26 cellular contexts compared by ENCODE assay signal in genomic region chr16:8260140-8260539, GRCh38.
"Had no signal": no experiment of that assay in that cellular context is flagged by ENCODE, and none has a peak within 500 bp of the region (broad histone marks: within the 10 kb centered on the region; RNA-seq: fewer than 3 reads in every experiment).

No MANE protein-coding gene starts in this region.

- H3K4me3 ChIP-seq: ovary, psoas muscle, right lobe of liver, sigmoid colon, suprapubic skin, testis, tibial artery, transverse colon, upper lobe of right lung, uterus had no signal

- H3K27ac ChIP-seq: ovary, parathyroid adenoma, psoas muscle, right lobe of liver, sigmoid colon, suprapubic skin, testis, tibial artery, transverse colon, upper lobe of right lung, uterus had no signal

- H3K27me3 ChIP-seq: ovary, right lobe of liver, sigmoid colon, suprapubic skin, testis, tibial artery, transverse colon, upper lobe of right lung, uterus had no signal

- FAIRE-seq: small intestine had no signal

- H2AFZ ChIP-seq: parathyroid adenoma had no signal

- ATAC-seq: naive thymus-derived CD8-positive, alpha-beta T cell; natural killer cell treated with Interleukin-12 subunit alpha and Interleukin-12 subunit beta and Interleukin-15 and Interleukin-18, amount 100 ng/mL, for 72 hours; psoas muscle; right cardiac atrium; right lobe of liver; stimulated activated memory B cell treated with anti-CD40 and anti-IgM and Interleukin-4, amounts not matched to agents 10 μg/mL and 1 μg/mL and 100 μg/mL, for 72 hours; stimulated activated naive CD8-positive, alpha-beta T cell treated with anti-CD3 and anti-CD28 coated beads, Interleukin-15, amount 100 ng/mL, for 72 hours; stimulated activated naive CD8-positive, alpha-beta T cell treated with anti-CD3 and anti-CD28 coated beads, Interleukin-15, Interleukin-2, amounts not matched to agents 100 U/mL and 50 U/mL, for 24 hours; upper lobe of right lung had no signal

- H3K79me2 ChIP-seq: parathyroid adenoma had no signal

- DNase-seq: naive thymus-derived CD8-positive, alpha-beta T cell; nephron progenitor cell; occipital lobe; ovary; psoas muscle; right cardiac atrium; right lobe of liver; sigmoid colon; small intestine; stimulated activated CD4-positive, alpha-beta T cell treated with anti-CD3 and anti-CD28 coated beads, Interleukin-15, amount 100 ng/mL, for 24 hours; stimulated activated CD4-positive, alpha-beta T cell treated with anti-CD3 and anti-CD28 coated beads, Interleukin-2, amount 100 ng/mL, for 24 hours; stimulated activated CD4-positive, alpha-beta T cell treated with anti-CD3 and anti-CD28 coated beads, Interleukin-2, amount 100 ng/mL, for 48 hours; stimulated activated CD4-positive, alpha-beta T cell treated with anti-CD3 and anti-CD28 coated beads, Interleukin-4, amount 100 ng/mL, for 24 hours; stimulated activated naive CD4-positive, alpha-beta T cell; stimulated activated naive CD8-positive, alpha-beta T cell treated with anti-CD3 and anti-CD28 coated beads, Interleukin-15, amount 100 ng/mL, for 72 hours; stimulated activated naive CD8-positive, alpha-beta T cell treated with anti-CD3 and anti-CD28 coated beads, Interleukin-15, Interleukin-2, amounts not matched to agents 100 U/mL and 50 U/mL, for 24 hours; substantia nigra; testis; tibial artery; transverse colon; upper lobe of right lung; uterus had no signal

- H3K9me3 ChIP-seq: ovary, psoas muscle, right lobe of liver, suprapubic skin, testis, tibial artery, transverse colon, upper lobe of right lung, uterus had no signal

- H3K9ac ChIP-seq: parathyroid adenoma had no signal

- H3K36me3 ChIP-seq: ovary, right lobe of liver, sigmoid colon, suprapubic skin, tibial artery, transverse colon, upper lobe of right lung, uterus had no signal

- H3K4me1 ChIP-seq: parathyroid adenoma, psoas muscle, right lobe of liver, sigmoid colon, suprapubic skin, testis, tibial artery, transverse colon, upper lobe of right lung, uterus had no signal
